10 cellular contexts compared by ENCODE assay signal in genomic region chr12:54009171-54010052, GRCh38. TPM values are rescaled to one million over a fixed set of nuclear protein-coding genes. Genes with fewer than 3 reads are reported as not detected.
DNase-seq lines count a peak whose midpoint lies in the region; ATAC-seq and TF ChIP-seq lines count a peak whose summit lies in the region.
"Had no signal": no experiment of that assay in that cellular context is flagged by ENCODE, and none has a peak within 500 bp of the region (broad histone marks: within the 10 kb centered on the region; RNA-seq: fewer than 3 reads in every experiment).

No MANE protein-coding gene starts in this region.

- H3K4me1 ChIP-seq in endodermal cell (ENCODE audit: control insufficient read depth, insufficient read depth, low read length) (no peaks in the 10 kb centered on the region), skeletal muscle satellite cell (ENCODE audit: control insufficient read depth, insufficient read depth, low read length) (peaks cover 76% of the 10 kb centered on the region)

- no peaks in the 10 kb centered on the region for H3K9me3 ChIP-seq in endodermal cell (ENCODE audit: control insufficient read depth, low read length)
- H3K9me3 ChIP-seq in skeletal muscle satellite cell (replicated peaks; ENCODE audit: low read length), result no peaks in the 10 kb centered on the region
- H3K9me3 ChIP-seq: transverse colon had no signal

- H3K36me3 ChIP-seq in endodermal cell (ENCODE audit: control insufficient read depth, insufficient read depth, low read length) (no peaks in the 10 kb centered on the region), skeletal muscle satellite cell (ENCODE audit: insufficient read depth, low read length) (peaks cover 12% of the 10 kb centered on the region)
- H3K36me3 ChIP-seq: transverse colon had no signal

- H3K4me3 Mint-ChIP-seq in endodermal cell, result no peak overlapping the region

- H3K36me3 Mint-ChIP-seq in endodermal cell (ENCODE audit: low read depth), result no peaks in the 10 kb centered on the region

- intact Hi-C loops in left colon (cut with DNase I, micrococcal nuclease), result loop anchor here (5.0 kb wide), 2 partner anchors 183 to 188 kb away; no protein-coding TSS in a partner anchor

- peak overlapping the region; percentile 96 for H3K4me2 ChIP-seq in skeletal muscle satellite cell (ENCODE audit: low read length)

- peaks cover 3% of the 10 kb centered on the region for H3K9me3 Mint-ChIP-seq in endodermal cell
- H3K9me3 Mint-ChIP-seq: activated naive CD4-positive, alpha-beta T cell treated with anti-CD3 and anti-CD28 coated beads, Interleukin-2, amount 50 U/mL, for 72 hours had no signal

- ATAC-seq in left colon (no peak), GM21528 (IDR thresholded peaks at IDR 0.05; ENCODE audit: low FRiP score, unreplicated experiment) (no peak)

- H3K27me3 Mint-ChIP-seq in endodermal cell (ENCODE audit: insufficient read depth), result peaks cover 99% of the 10 kb centered on the region

- peaks cover 3% of the 10 kb centered on the region for H3K4me1 Mint-ChIP-seq in endodermal cell

- H3K27me3 ChIP-seq in endodermal cell (ENCODE audit: control insufficient read depth, insufficient read depth, low read length, poor library complexity, severe bottlenecking) (peaks cover 99% of the 10 kb centered on the region), skeletal muscle satellite cell (ENCODE audit: control insufficient read depth, insufficient read depth, low read length) (no peaks in the 10 kb centered on the region)

- H3K4me3 ChIP-seq in endodermal cell (ENCODE audit: low read length) (no peak overlapping the region), skeletal muscle satellite cell (ENCODE audit: low read length) (peak overlapping the region; percentile 87)

- peak overlapping the region; percentile 49 for H3K27ac ChIP-seq in endodermal cell (ENCODE audit: low read depth, low read length)
- H3K27ac ChIP-seq: transverse colon had no signal

- H3K27ac Mint-ChIP-seq in endodermal cell, result no peak overlapping the region
- H3K27ac Mint-ChIP-seq: activated naive CD4-positive, alpha-beta T cell treated with anti-CD3 and anti-CD28 coated beads, Interleukin-2, amount 50 U/mL, for 72 hours had no signal

- TF ChIP-seq CTCF in endodermal cell (conservative IDR thresholded peaks at IDR 0.05), result no peak

- 3 to 6% methylated on average over 25 to 44 of the region's 51 CpGs for WGBS in endodermal cell (ENCODE audit: insufficient coverage in 1 of 2, insufficient read length in 1 of 2), 2 experiments

- DNase-seq in ELR (ENCODE audit: low read depth) (peak; percentile 57), RPMI7951 (ENCODE audit: low read depth) (peak; percentile 35), endodermal cell (peak; percentile 77), SHP77 treated with DMSO at 0.1 percent for 48 hours (lab: John Stamatoyannopoulos, UW) (no peak), left colon (no peak)
- DNase-seq: transverse colon had no signal

- H3K9ac ChIP-seq in endodermal cell (ENCODE audit: extremely low read depth, low read length, poor library complexity, severe bottlenecking), result no peak overlapping the region
- H3K9ac ChIP-seq in skeletal muscle satellite cell (ENCODE audit: low read depth, low read length), result peak overlapping the region; percentile 91

RNA-seq across cellular contexts. Expression of gene HOXC8, which starts 0.6 kb away (rescaled TPM):
- 0.88 and 1.8 TPM in 2 replicates for total RNA-seq in RPMI7951 (2014; rRNA removed; shearing (Covaris generic))
- total RNA-seq in endodermal cell, result not detected
- 3.3 TPM for polyA plus RNA-seq in endodermal cell (2013, experiment 1 of 2)
- polyA plus RNA-seq in endodermal cell (2013, experiment 2 of 2), result 1.6 TPM
- 3.1 and 4.8 TPM in 2 replicates for total RNA-seq in skeletal muscle satellite cell (2012; rRNA removed)
- not detected for total RNA-seq in left colon
- total RNA-seq: activated naive CD4-positive, alpha-beta T cell treated with anti-CD3 and anti-CD28 coated beads, Interleukin-2, amount 50 U/mL, for 72 hours; mononuclear cell; transverse colon had no signal

RNA-seq across cellular contexts. Expression of gene HOXC9, which starts 9.5 kb away (rescaled TPM):
- total RNA-seq in RPMI7951 (2014; rRNA removed; shearing (Covaris generic)), result 4.3 and 5.9 TPM in 2 replicates
- total RNA-seq in endodermal cell (not detected), left colon (not detected)
- 5.5 TPM for polyA plus RNA-seq in endodermal cell (2013, experiment 1 of 2)
- polyA plus RNA-seq in endodermal cell (2013, experiment 2 of 2), result 6.4 TPM
- total RNA-seq in skeletal muscle satellite cell (2012; rRNA removed), result 4.1 and 7.6 TPM in 2 replicates
- total RNA-seq: activated naive CD4-positive, alpha-beta T cell treated with anti-CD3 and anti-CD28 coated beads, Interleukin-2, amount 50 U/mL, for 72 hours; mononuclear cell; transverse colon had no signal

RNA-seq across cellular contexts. Expression of gene HOXC6, which starts 18.8 kb away (rescaled TPM):
- 0.84 and 1.5 TPM in 2 replicates for total RNA-seq in RPMI7951 (2014; rRNA removed; shearing (Covaris generic))
- total RNA-seq in endodermal cell (not detected), left colon (not detected)
- polyA plus RNA-seq in endodermal cell (2013, experiment 1 of 2), result 16.8 TPM
- polyA plus RNA-seq in endodermal cell (2013, experiment 2 of 2), result 10.0 TPM
- 2.5 and 4.6 TPM in 2 replicates for total RNA-seq in skeletal muscle satellite cell (2012; rRNA removed)
- total RNA-seq: activated naive CD4-positive, alpha-beta T cell treated with anti-CD3 and anti-CD28 coated beads, Interleukin-2, amount 50 U/mL, for 72 hours; mononuclear cell had no signal

RNA-seq across cellular contexts. Expression of gene HOXC5, which starts 23.4 kb away (rescaled TPM):
- 0.78 and 2.0 TPM in 2 replicates for total RNA-seq in RPMI7951 (2014; rRNA removed; shearing (Covaris generic))
- not detected for total RNA-seq in endodermal cell
- 0.82 TPM for polyA plus RNA-seq in endodermal cell (2013, experiment 1 of 2)
- polyA plus RNA-seq in endodermal cell (2013, experiment 2 of 2), result 1.7 TPM
- 1.1 and 1.3 TPM in 2 replicates for total RNA-seq in skeletal muscle satellite cell (2012; rRNA removed)
- total RNA-seq in left colon, result not detected
- total RNA-seq: activated naive CD4-positive, alpha-beta T cell treated with anti-CD3 and anti-CD28 coated beads, Interleukin-2, amount 50 U/mL, for 72 hours; mononuclear cell had no signal

RNA-seq across cellular contexts. Expression of gene HOXC10, which starts 24.5 kb away (rescaled TPM):
- total RNA-seq in RPMI7951 (2014; rRNA removed; shearing (Covaris generic)), result 4.0 and 5.1 TPM in 2 replicates
- total RNA-seq in endodermal cell (not detected), left colon (not detected)
- polyA plus RNA-seq in endodermal cell (2013, experiment 1 of 2), result 11.1 TPM
- 7.2 TPM for polyA plus RNA-seq in endodermal cell (2013, experiment 2 of 2)
- 1.8 and 3.7 TPM in 2 replicates for total RNA-seq in skeletal muscle satellite cell (2012; rRNA removed)
- total RNA-seq: activated naive CD4-positive, alpha-beta T cell treated with anti-CD3 and anti-CD28 coated beads, Interleukin-2, amount 50 U/mL, for 72 hours; mononuclear cell; transverse colon had no signal

Comparison
In these comparisons a context has a peak if more than half of its experiments do, and no peak if none do; other contexts are left out.
1. DNase-seq: peak in ELR (single experiment), RPMI7951 (single experiment) and endodermal cell (single experiment); none in SHP77 treated with DMSO at 0.1 percent for 48 hours (single experiment) and left colon (0 of 2).